Comparison of ENCODE assay signal across 8 cellular contexts in the genomic region with DNA sequence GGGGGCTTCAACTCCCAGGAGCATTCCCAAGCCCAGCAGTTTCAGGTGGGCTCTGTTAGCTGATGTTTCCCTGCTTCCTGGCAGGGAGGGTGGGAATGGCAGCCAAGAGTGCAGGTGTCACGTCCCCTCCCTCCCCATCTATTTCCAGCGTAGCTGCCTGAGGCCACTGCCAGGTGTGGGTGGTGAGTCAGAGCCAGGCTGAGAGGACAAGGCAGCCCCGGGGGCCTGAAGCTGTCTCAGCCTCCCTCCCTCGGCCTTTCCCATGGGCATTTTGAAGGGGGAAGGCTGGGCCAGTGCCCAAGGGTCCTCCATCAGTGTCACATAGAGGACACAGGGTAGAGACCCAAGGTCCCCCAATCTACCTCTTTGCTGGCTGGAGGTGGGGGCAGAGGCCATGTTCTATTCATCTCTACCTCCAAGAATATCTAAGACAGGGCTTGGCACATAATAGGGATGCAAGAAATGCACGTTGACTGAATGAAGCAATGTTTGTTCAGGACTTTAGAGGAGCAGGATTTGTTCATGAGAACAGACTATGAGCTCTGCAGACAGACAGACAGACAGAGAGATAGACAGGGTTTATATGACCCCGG. TPM values are rescaled to one million over a fixed set of nuclear protein-coding genes. Genes with fewer than 3 reads are reported as not detected.
DNase-seq lines count a peak whose midpoint lies in the region; ATAC-seq and TF ChIP-seq lines count a peak whose summit lies in the region.

No MANE protein-coding gene starts in this region.

- H3K27me3 ChIP-seq in cardiac muscle cell (no peaks in the 10 kb centered on the region), heart right ventricle (no peaks in the 10 kb centered on the region), dorsolateral prefrontal cortex (no peaks in the 10 kb centered on the region)

- H3K36me3 ChIP-seq in cardiac muscle cell = no peaks in the 10 kb centered on the region
- H3K36me3 ChIP-seq in heart right ventricle = no peaks in the 10 kb centered on the region

- H3K4me3 ChIP-seq in cardiac muscle cell (no peak overlapping the region), heart right ventricle (no peak overlapping the region), dorsolateral prefrontal cortex (no peak overlapping the region)

- peaks cover 29% of the 10 kb centered on the region for H3K4me1 ChIP-seq in cardiac muscle cell (ENCODE audit: low read depth)
- H3K4me1 ChIP-seq in heart right ventricle = peaks cover 0 to 63% (median 24%) of the 10 kb centered on the region in 9 donors

- ATAC-seq in heart right ventricle (no peak), GM18505 (IDR thresholded peaks at IDR 0.05; ENCODE audit: unreplicated experiment) (no peak), HG03175 (IDR thresholded peaks at IDR 0.05; ENCODE audit: unreplicated experiment) (no peak)

- H3K27ac ChIP-seq in cardiac muscle cell (peak overlapping the region; percentile 38), heart right ventricle (no peak overlapping the region), dorsolateral prefrontal cortex (no peak overlapping the region)

- DNase-seq in cardiac muscle cell (ENCODE audit: low read depth in 1 of 2, low spot score in 1 of 2) = no peak
- no peak for DNase-seq in heart right ventricle
- peak; percentile 64 for DNase-seq in NCI-H510A (lab: John Stamatoyannopoulos, UW)
- peak; percentile 56 for DNase-seq in glomerular visceral epithelial cell (ENCODE audit: extremely low spot score)
- no peak for DNase-seq in dorsolateral prefrontal cortex
- no peak for DNase-seq in NCI-H2227 treated with DMSO at 0.1 percent for 48 hours (lab: John Stamatoyannopoulos, UW)

- 56 to 58% methylated on average over 6 of the region's 6 CpGs for WGBS in heart right ventricle, 2 donors

- TF ChIP-seq CTCF in cardiac muscle cell (IDR thresholded peaks at IDR 0.05; ENCODE audit: low read depth, low read length) = no peak
- TF ChIP-seq CTCF in heart right ventricle (IDR thresholded peaks at IDR 0.05) = no peak
- no peak for TF ChIP-seq CTCF in dorsolateral prefrontal cortex (IDR thresholded peaks at IDR 0.05 in 54 of 56, conservative IDR thresholded peaks at IDR 0.05 in 2 of 56; ENCODE audit: low read depth in 1 of 56, partially characterized antibody in 56 of 56)

- intact Hi-C loops in heart right ventricle (cut with DNase I) = loop anchor here in 2 of 10 donors (5.0 kb wide), 1 partner anchor 39 kb away; no protein-coding TSS in a partner anchor
- intact Hi-C loops in dorsolateral prefrontal cortex (cut with DNase I) = no loop called here

- H3K9me3 ChIP-seq in cardiac muscle cell (ENCODE audit: low read depth) (no peaks in the 10 kb centered on the region), heart right ventricle (no peaks in the 10 kb centered on the region)

- no peak for TF ChIP-seq POLR2A in GM18505 (IDR thresholded peaks at IDR 0.05; ENCODE audit: borderline replicate concordance, extremely low read depth, insufficient read depth, insufficient read length)

RNA-seq across cellular contexts. Expression of a gene that starts 34.4 kb away (rescaled TPM):
- total RNA-seq in cardiac muscle cell = 698 and 784 TPM in 2 replicates
- 703 and 1,027 TPM in 2 replicates for polyA plus RNA-seq in cardiac muscle cell
- 100 to 1,000 TPM in 3 of 10 donors, 10 to 100 TPM in 7; 44.7 to 148 (median 83.4) TPM for total RNA-seq in heart right ventricle
- 100 to 1,000 TPM in 1 of 2 donors, 10 to 100 TPM in 1; 73.6 to 217 TPM for polyA plus RNA-seq in heart right ventricle
- total RNA-seq in dorsolateral prefrontal cortex = 100 to 1,000 TPM in 13 of 120 experiments, 10 to 100 TPM in 107; 20.5 to 247 (median 59.8) TPM

Comparison
In these comparisons a context has a peak if more than half of its experiments do, and no peak if none do; other contexts are left out.
1. DNase-seq: peak in NCI-H510A (single experiment) and glomerular visceral epithelial cell (single experiment); none in cardiac muscle cell (0 of 2), heart right ventricle (0 of 2), dorsolateral prefrontal cortex (0 of 10) and NCI-H2227 treated with DMSO at 0.1 percent for 48 hours (single experiment).